1 cellular context compared by ENCODE assay signal in the genomic region with DNA sequence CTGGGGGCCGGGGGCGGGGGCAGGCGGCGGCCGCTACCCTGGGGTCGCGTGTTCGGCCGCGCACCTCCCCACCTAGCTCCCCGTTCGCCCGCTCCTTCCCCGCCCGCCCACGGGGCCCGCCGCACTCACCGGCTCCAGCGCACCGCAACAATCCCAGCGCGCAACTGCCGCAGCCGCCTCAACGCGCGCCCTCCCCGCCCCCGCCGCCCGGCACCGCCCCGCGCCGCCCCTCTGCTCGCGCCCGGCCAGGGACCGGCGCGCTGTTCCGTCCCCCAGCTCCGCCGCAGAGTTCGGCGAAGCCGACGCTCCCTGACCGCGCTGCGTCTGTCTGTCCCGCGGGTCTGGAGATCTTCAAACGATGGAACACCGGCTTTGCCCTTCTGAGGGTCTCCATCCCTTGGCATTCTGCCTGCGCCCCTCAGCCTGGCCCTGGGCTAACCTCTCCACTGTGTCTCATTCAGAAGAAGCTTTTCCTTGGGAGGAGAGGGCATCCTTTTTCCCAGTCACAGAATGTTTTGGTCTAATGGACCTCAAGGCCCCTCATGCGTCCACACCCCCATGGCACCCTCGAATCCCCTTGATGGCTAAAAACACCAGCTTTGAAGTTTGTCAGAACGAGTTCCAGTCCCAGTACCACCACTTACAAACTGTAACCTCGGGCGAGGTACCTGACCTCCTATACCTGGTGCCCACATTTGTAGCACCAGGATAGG.
TF ChIP-seq lines count a peak whose summit lies in the region.

TSS of gene NT5C2 (minus strand) at position 166 of the 713 bp plus-strand sequence. CDS start 18,314 bp downstream, outside the sequence.

TF ChIP-seq in HepG2, 621 proteins besides CTCF, POLR2A, EP300 and RAD21 (continued from another document):
- TF ChIP-seq RBFOX2 (IDR thresholded peaks at IDR 0.05; ENCODE audit: low read depth, low read length) = peak; percentile 58
- TF ChIP-seq, protein P1, sequence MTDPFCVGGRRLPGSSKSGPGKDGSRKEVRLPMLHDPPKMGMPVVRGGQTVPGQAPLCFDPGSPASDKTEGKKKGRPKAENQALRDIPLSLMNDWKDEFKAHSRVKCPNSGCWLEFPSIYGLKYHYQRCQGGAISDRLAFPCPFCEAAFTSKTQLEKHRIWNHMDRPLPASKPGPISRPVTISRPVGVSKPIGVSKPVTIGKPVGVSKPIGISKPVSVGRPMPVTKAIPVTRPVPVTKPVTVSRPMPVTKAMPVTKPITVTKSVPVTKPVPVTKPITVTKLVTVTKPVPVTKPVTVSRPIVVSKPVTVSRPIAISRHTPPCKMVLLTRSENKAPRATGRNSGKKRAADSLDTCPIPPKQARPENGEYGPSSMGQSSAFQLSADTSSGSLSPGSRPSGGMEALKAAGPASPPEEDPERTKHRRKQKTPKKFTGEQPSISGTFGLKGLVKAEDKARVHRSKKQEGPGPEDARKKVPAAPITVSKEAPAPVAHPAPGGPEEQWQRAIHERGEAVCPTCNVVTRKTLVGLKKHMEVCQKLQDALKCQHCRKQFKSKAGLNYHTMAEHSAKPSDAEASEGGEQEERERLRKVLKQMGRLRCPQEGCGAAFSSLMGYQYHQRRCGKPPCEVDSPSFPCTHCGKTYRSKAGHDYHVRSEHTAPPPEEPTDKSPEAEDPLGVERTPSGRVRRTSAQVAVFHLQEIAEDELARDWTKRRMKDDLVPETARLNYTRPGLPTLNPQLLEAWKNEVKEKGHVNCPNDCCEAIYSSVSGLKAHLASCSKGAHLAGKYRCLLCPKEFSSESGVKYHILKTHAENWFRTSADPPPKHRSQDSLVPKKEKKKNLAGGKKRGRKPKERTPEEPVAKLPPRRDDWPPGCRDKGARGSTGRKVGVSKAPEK (CRISPR knock-in tag; IDR thresholded peaks at IDR 0.05; ENCODE audit: borderline replicate concordance) = no peak
- TF ChIP-seq MYC (CRISPR knock-in tag; IDR thresholded peaks at IDR 0.05; ENCODE audit: borderline replicate concordance) = no peak
- no peak for TF ChIP-seq JUN (CRISPR knock-in tag; IDR thresholded peaks at IDR 0.05)
- TF ChIP-seq ZNF552 (CRISPR knock-in tag; IDR thresholded peaks at IDR 0.05; ENCODE audit: borderline replicate concordance) = no peak
- TF ChIP-seq, protein P2, sequence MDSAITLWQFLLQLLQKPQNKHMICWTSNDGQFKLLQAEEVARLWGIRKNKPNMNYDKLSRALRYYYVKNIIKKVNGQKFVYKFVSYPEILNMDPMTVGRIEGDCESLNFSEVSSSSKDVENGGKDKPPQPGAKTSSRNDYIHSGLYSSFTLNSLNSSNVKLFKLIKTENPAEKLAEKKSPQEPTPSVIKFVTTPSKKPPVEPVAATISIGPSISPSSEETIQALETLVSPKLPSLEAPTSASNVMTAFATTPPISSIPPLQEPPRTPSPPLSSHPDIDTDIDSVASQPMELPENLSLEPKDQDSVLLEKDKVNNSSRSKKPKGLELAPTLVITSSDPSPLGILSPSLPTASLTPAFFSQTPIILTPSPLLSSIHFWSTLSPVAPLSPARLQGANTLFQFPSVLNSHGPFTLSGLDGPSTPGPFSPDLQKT (CRISPR knock-in tag; IDR thresholded peaks at IDR 0.05; ENCODE audit: borderline replicate concordance) = no peak
- no peak for TF ChIP-seq ZNF7 (CRISPR knock-in tag; IDR thresholded peaks at IDR 0.05)
- TF ChIP-seq MIER2 (CRISPR knock-in tag; IDR thresholded peaks at IDR 0.05) = 0 out of 2 replicates have a peak, but pooled peaks have one; percentile 19
- no peak for TF ChIP-seq NR3C1 (CRISPR knock-in tag; IDR thresholded peaks at IDR 0.05)
- TF ChIP-seq HIC2 (CRISPR knock-in tag; IDR thresholded peaks at IDR 0.05; ENCODE audit: low read depth) = 0 out of 2 replicates have a peak, but pooled peaks have one; percentile 38
- TF ChIP-seq E2F2 (CRISPR knock-in tag; IDR thresholded peaks at IDR 0.05; ENCODE audit: borderline replicate concordance) = no peak
- no peak for TF ChIP-seq SRF (IDR thresholded peaks at IDR 0.05; ENCODE audit: low read depth, low read length)
- 0 out of 2 replicates have a peak, but pooled peaks have one; percentile 31 for TF ChIP-seq ADNP (CRISPR knock-in tag; IDR thresholded peaks at IDR 0.05)
- TF ChIP-seq, protein P3, sequence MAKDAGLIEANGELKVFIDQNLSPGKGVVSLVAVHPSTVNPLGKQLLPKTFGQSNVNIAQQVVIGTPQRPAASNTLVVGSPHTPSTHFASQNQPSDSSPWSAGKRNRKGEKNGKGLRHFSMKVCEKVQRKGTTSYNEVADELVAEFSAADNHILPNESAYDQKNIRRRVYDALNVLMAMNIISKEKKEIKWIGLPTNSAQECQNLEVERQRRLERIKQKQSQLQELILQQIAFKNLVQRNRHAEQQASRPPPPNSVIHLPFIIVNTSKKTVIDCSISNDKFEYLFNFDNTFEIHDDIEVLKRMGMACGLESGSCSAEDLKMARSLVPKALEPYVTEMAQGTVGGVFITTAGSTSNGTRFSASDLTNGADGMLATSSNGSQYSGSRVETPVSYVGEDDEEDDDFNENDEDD (CRISPR knock-in tag; IDR thresholded peaks at IDR 0.05; ENCODE audit: borderline replicate concordance) = no peak
- no peak for TF ChIP-seq HNF1A (IDR thresholded peaks at IDR 0.05; ENCODE audit: low read depth)
- no peak for TF ChIP-seq HNF1A (CRISPR knock-in tag; IDR thresholded peaks at IDR 0.05; ENCODE audit: borderline replicate concordance)
- TF ChIP-seq DRAP1 (CRISPR knock-in tag; IDR thresholded peaks at IDR 0.05) = no peak
- no peak for TF ChIP-seq ELF4 (CRISPR knock-in tag; IDR thresholded peaks at IDR 0.05; ENCODE audit: borderline replicate concordance)
